7 cellular contexts compared by ENCODE assay signal in genomic region chr2:165398603-165399002, GRCh38.
DNase-seq lines count a peak whose midpoint lies in the region; ATAC-seq and TF ChIP-seq lines count a peak whose summit lies in the region.
"Not testable (repeated sequence)": the region's sequence is repeated elsewhere in the genome, so short reads cannot be mapped to it uniquely, and the experiment has no call there.

No MANE protein-coding gene starts in this region.

- not testable (repeated sequence) for H3K79me2 ChIP-seq in neural progenitor cell (ENCODE audit: low read depth)

- DNase-seq in activated CD4-positive, alpha-beta T cell treated with anti-CD3 and anti-CD28 coated beads for 36 hours = peak; percentile 31
- DNase-seq in activated T-cell treated with anti-CD3 and anti-CD28 coated beads, Interleukin-2, amount 50 U/mL, for 4 hours; neural progenitor cell (ENCODE audit: low spot score): not testable (repeated sequence)
- DNase-seq in activated naive CD8-positive, alpha-beta T cell treated with anti-CD3 and anti-CD28 coated beads for 36 hours = peak; percentile 10
- peak in 1 of 2 donors; percentile 6 for DNase-seq in foreskin keratinocyte
- peak; percentile 32 for DNase-seq in stimulated activated naive CD8-positive, alpha-beta T cell treated with anti-CD3 and anti-CD28 coated beads, Interleukin-15, Interleukin-2, amounts not matched to agents 100 U/mL and 50 U/mL, for 24 hours

- not testable (repeated sequence) for H4K20me1 ChIP-seq in neural progenitor cell (ENCODE audit: low read depth)

- H3K36me3 Mint-ChIP-seq in activated CD4-positive, alpha-beta T cell treated with anti-CD3 and anti-CD28 coated beads for 36 hours (ENCODE audit: low read depth); activated T-cell treated with anti-CD3 and anti-CD28 coated beads, Interleukin-2, amount 50 U/mL, for 4 hours (ENCODE audit: insufficient read depth); activated naive CD8-positive, alpha-beta T cell treated with anti-CD3 and anti-CD28 coated beads for 36 hours; neural progenitor cell: not testable (repeated sequence)

- TF ChIP-seq CTCF in foreskin keratinocyte (conservative IDR thresholded peaks at IDR 0.05); neural progenitor cell (IDR thresholded peaks at IDR 0.05): not testable (repeated sequence)

- not testable (repeated sequence) for H3K4me3 Mint-ChIP-seq in activated CD4-positive, alpha-beta T cell treated with anti-CD3 and anti-CD28 coated beads for 36 hours; activated T-cell treated with anti-CD3 and anti-CD28 coated beads, Interleukin-2, amount 50 U/mL, for 4 hours; activated naive CD8-positive, alpha-beta T cell treated with anti-CD3 and anti-CD28 coated beads for 36 hours; neural progenitor cell

- CTCF ChIA-PET in activated CD4-positive, alpha-beta T cell treated with anti-CD3 and anti-CD28 coated beads for 36 hours (lab: Charles Lee) = not testable (repeated sequence)

- H3K27ac ChIP-seq in foreskin keratinocyte, neural progenitor cell: not testable (repeated sequence)

- not testable (repeated sequence) for H3K9me3 Mint-ChIP-seq in activated CD4-positive, alpha-beta T cell treated with anti-CD3 and anti-CD28 coated beads for 36 hours (ENCODE audit: low read depth); activated T-cell treated with anti-CD3 and anti-CD28 coated beads, Interleukin-2, amount 50 U/mL, for 4 hours; activated naive CD8-positive, alpha-beta T cell treated with anti-CD3 and anti-CD28 coated beads for 36 hours; neural progenitor cell

- not testable (repeated sequence) for H3K27me3 Mint-ChIP-seq in activated CD4-positive, alpha-beta T cell treated with anti-CD3 and anti-CD28 coated beads for 36 hours; activated T-cell treated with anti-CD3 and anti-CD28 coated beads, Interleukin-2, amount 50 U/mL, for 4 hours (ENCODE audit: low read depth); neural progenitor cell (ENCODE audit: insufficient read depth, low read depth)
- peaks cover 25% of the 10 kb centered on the region for H3K27me3 Mint-ChIP-seq in activated naive CD8-positive, alpha-beta T cell treated with anti-CD3 and anti-CD28 coated beads for 36 hours

- H3K27ac Mint-ChIP-seq in activated CD4-positive, alpha-beta T cell treated with anti-CD3 and anti-CD28 coated beads for 36 hours; activated naive CD8-positive, alpha-beta T cell treated with anti-CD3 and anti-CD28 coated beads for 36 hours; neural progenitor cell: not testable (repeated sequence)

- H3K4me1 ChIP-seq in foreskin keratinocyte, neural progenitor cell: not testable (repeated sequence)

- not testable (repeated sequence) for H3K27me3 ChIP-seq in foreskin keratinocyte, neural progenitor cell

- H3K4me2 ChIP-seq in neural progenitor cell = not testable (repeated sequence)

- peak; percentile 38 for ATAC-seq in HG03432 (IDR thresholded peaks at IDR 0.05; ENCODE audit: unreplicated experiment)
- ATAC-seq in activated CD4-positive, alpha-beta T cell treated with anti-CD3 and anti-CD28 coated beads for 36 hours = peak; percentile 91
- peak; percentile 56 to 72 for ATAC-seq in activated T-cell treated with anti-CD3 and anti-CD28 coated beads, Interleukin-2, amount 50 U/mL, for 4 hours
- ATAC-seq in foreskin keratinocyte = peak; percentile 77
- peak; percentile 96 for ATAC-seq in stimulated activated naive CD8-positive, alpha-beta T cell treated with anti-CD3 and anti-CD28 coated beads, Interleukin-15, Interleukin-2, amounts not matched to agents 100 U/mL and 50 U/mL, for 24 hours

- H3F3A ChIP-seq in neural progenitor cell (ENCODE audit: low read depth) = not testable (repeated sequence)

- H3K4me1 Mint-ChIP-seq in activated CD4-positive, alpha-beta T cell treated with anti-CD3 and anti-CD28 coated beads for 36 hours; activated T-cell treated with anti-CD3 and anti-CD28 coated beads, Interleukin-2, amount 50 U/mL, for 4 hours (ENCODE audit: low read depth); activated naive CD8-positive, alpha-beta T cell treated with anti-CD3 and anti-CD28 coated beads for 36 hours: not testable (repeated sequence)
- H3K4me1 Mint-ChIP-seq in neural progenitor cell = peaks cover 25% of the 10 kb centered on the region

- H3K9me3 ChIP-seq in neural progenitor cell (ENCODE audit: low read depth) = not testable (repeated sequence)

- H3K9ac ChIP-seq in neural progenitor cell = not testable (repeated sequence)

- intact Hi-C loops in activated CD4-positive, alpha-beta T cell treated with anti-CD3 and anti-CD28 coated beads for 36 hours (cut with DNase I, micrococcal nuclease) = not testable (repeated sequence)

- not testable (repeated sequence) for H3K36me3 ChIP-seq in neural progenitor cell

- H3K4me3 ChIP-seq in neural progenitor cell = not testable (repeated sequence)

- peak overlapping the region; percentile 35 for H2AFZ ChIP-seq in neural progenitor cell (replicated peaks)

- POLR2A ChIA-PET in activated CD4-positive, alpha-beta T cell treated with anti-CD3 and anti-CD28 coated beads for 36 hours (lab: Charles Lee) = interaction anchor here (0.6 kb wide), 1 partner anchor 593 kb away, joined by 3 read pairs; no protein-coding TSS in a partner anchor

Comparison
In these comparisons a context has a peak if more than half of its experiments do, and no peak if none do; other contexts are left out.
1. ATAC-seq: peak in every context shown above with its lines; median percentile 96 in stimulated activated naive CD8-positive, alpha-beta T cell treated with anti-CD3 and anti-CD28 coated beads, Interleukin-15, Interleukin-2, amounts not matched to agents 100 U/mL and 50 U/mL, for 24 hours; 91 in activated CD4-positive, alpha-beta T cell treated with anti-CD3 and anti-CD28 coated beads for 36 hours; 77 in foreskin keratinocyte; 64 in activated T-cell treated with anti-CD3 and anti-CD28 coated beads, Interleukin-2, amount 50 U/mL, for 4 hours; 38 in HG03432.